2 cellular contexts compared by ENCODE assay signal in the genomic region with DNA sequence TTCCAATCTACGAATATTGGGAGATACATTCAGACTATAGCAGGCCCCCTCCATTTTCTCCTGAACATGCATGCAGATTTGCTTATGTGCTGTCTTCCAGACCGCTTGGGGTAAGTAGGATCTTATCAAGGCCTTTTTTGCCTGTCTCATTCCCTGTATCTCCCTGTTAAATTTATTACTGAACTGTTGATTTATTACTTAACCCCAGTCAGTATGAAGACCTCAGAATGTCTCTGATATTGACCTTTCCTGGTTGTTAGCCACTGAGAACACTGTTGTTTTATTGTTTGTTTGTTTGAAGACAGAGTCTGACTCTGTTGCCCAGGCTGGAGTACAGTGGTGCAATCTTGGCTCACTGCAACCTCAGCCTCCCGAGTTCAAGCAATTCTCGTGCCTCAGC. TPM values are rescaled to one million over a fixed set of nuclear protein-coding genes. Genes with fewer than 3 reads are reported as not detected.
"Had no signal": no experiment of that assay in that cellular context is flagged by ENCODE, and none has a peak within 500 bp of the region (broad histone marks: within the 10 kb centered on the region; RNA-seq: fewer than 3 reads in every experiment).

No MANE protein-coding gene starts in this region.

RNA-seq across cellular contexts. Expression of a gene that starts 36.1 kb away (rescaled TPM):
- total RNA-seq: GM23248, H4 had no signal
- polyA plus RNA-seq: GM23248 had no signal

RNA-seq across cellular contexts. Expression of a gene that starts 46.1 kb away (rescaled TPM):
- total RNA-seq: GM23248, H4 had no signal
